ENCODE assay signal across 11 cellular contexts in genomic region chr22:32801001-32801435, GRCh38. TPM values are rescaled to one million over a fixed set of nuclear protein-coding genes. Genes with fewer than 3 reads are reported as not detected.
A peak's percentile ranks its signal among the peaks of the same experiment; 100 is the strongest.
DNase-seq lines count a peak whose midpoint lies in the region; ATAC-seq and TF ChIP-seq lines count a peak whose summit lies in the region.
"Had no signal": no experiment of that assay in that cellular context is flagged by ENCODE, and none has a peak within 500 bp of the region (broad histone marks: within the 10 kb centered on the region; RNA-seq: fewer than 3 reads in every experiment).

No MANE protein-coding gene starts in this region.

- H3K36me3 ChIP-seq in MG63: 0 out of 2 replicates have a peak, but pooled peaks cover 3% of the 10 kb centered on the region
- H3K36me3 ChIP-seq in ectodermal cell (ENCODE audit: control insufficient read depth, insufficient read depth, low read length): no peaks in the 10 kb centered on the region
- H3K36me3 ChIP-seq in mesenchymal stem cell (ENCODE audit: control insufficient read depth in 1 of 2, insufficient read depth in 2 of 2, low read depth in 1 of 2, low read length in 2 of 2): peaks cover 0 to 8% of the 10 kb centered on the region in 2 experiments
- no peaks in the 10 kb centered on the region for H3K36me3 ChIP-seq in testis (ENCODE audit: low read depth, missing control alignments)

- peak overlapping the region in 1 of 2 experiments; percentile 49 for H3K23ac ChIP-seq in mesenchymal stem cell (ENCODE audit: low read length in 2 of 2)

- H2BK12ac ChIP-seq in mesenchymal stem cell (ENCODE audit: low read length in 2 of 2): peak overlapping the region; percentile 11 to 93

- H3K36me3 Mint-ChIP-seq in stimulated activated memory B cell treated with anti-CD40 and anti-IgM and Interleukin-4, amounts not matched to agents 10 μg/mL and 1 μg/mL and 100 μg/mL, for 72 hours: no peaks in the 10 kb centered on the region

- no peak overlapping the region for H2AK5ac ChIP-seq in mesenchymal stem cell (ENCODE audit: low read length, severe bottlenecking)

- no peak for DNase-seq in MG63
- peak; percentile 44 for DNase-seq in mesenchymal stem cell
- no peak for DNase-seq in testis
- no peak for DNase-seq in iPS-NIHi11 (ENCODE audit: low spot score)
- no peak for DNase-seq in COLO668 (lab: John Stamatoyannopoulos, UW; ENCODE audit: unreplicated experiment)
- DNase-seq: effector memory CD8-positive, alpha-beta T cell; NK-92 treated with Interleukin-12 subunit alpha and Interleukin-12 subunit beta, amount 100 ng/mL, for 24 hours had no signal

- H2BK15ac ChIP-seq in mesenchymal stem cell (ENCODE audit: low read depth, poor library complexity, severe bottlenecking): no peak overlapping the region

- no peak for ATAC-seq in stimulated activated memory B cell treated with anti-CD40 and anti-IgM and Interleukin-4, amounts not matched to agents 10 μg/mL and 1 μg/mL and 100 μg/mL, for 72 hours
- no peak for ATAC-seq in GM18861 (IDR thresholded peaks at IDR 0.05; ENCODE audit: unreplicated experiment)
- ATAC-seq: effector memory CD8-positive, alpha-beta T cell had no signal

- no peak overlapping the region for H3K27ac ChIP-seq in ectodermal cell (ENCODE audit: insufficient read depth, low read depth, low read length, poor library complexity, severe bottlenecking)
- H3K27ac ChIP-seq in mesenchymal stem cell (ENCODE audit: low read length, poor library complexity, severe bottlenecking): no peak overlapping the region
- H3K27ac ChIP-seq in testis: peak overlapping the region; percentile 64 to 80
- H3K27ac ChIP-seq: KMS-11 had no signal

- H4K8ac ChIP-seq in mesenchymal stem cell (ENCODE audit: low read length): peak overlapping the region; percentile 33

- peaks cover 31% of the 10 kb centered on the region for H3K4me1 ChIP-seq in ectodermal cell (ENCODE audit: control insufficient read depth, insufficient read depth, low read length)
- peaks cover 11% of the 10 kb centered on the region for H3K4me1 ChIP-seq in mesenchymal stem cell (ENCODE audit: control insufficient read depth, insufficient read depth, low read depth, low read length)
- H3K4me1 ChIP-seq in testis: peaks cover 26% of the 10 kb centered on the region

- no peak overlapping the region for H2BK5ac ChIP-seq in mesenchymal stem cell (ENCODE audit: low read depth, low read length, poor library complexity, severe bottlenecking)

- no peak overlapping the region for H3K4me2 ChIP-seq in mesenchymal stem cell (ENCODE audit: low read length, poor library complexity, severe bottlenecking)
- H3K4me2 ChIP-seq: KMS-11 had no signal

- peak overlapping the region; percentile 46 to 86 for H3K18ac ChIP-seq in mesenchymal stem cell (ENCODE audit: low read depth in 1 of 2, low read length in 2 of 2)

- peak overlapping the region; percentile 15 for H4K91ac ChIP-seq in mesenchymal stem cell (ENCODE audit: low read length)

- H3K9me3 ChIP-seq in MG63: no peaks in the 10 kb centered on the region
- H3K9me3 ChIP-seq in ectodermal cell (ENCODE audit: control insufficient read depth, low read length): no peaks in the 10 kb centered on the region
- no peaks in the 10 kb centered on the region for H3K9me3 ChIP-seq in mesenchymal stem cell (ENCODE audit: control insufficient read depth, low read length)
- H3K9me3 ChIP-seq in testis: no peaks in the 10 kb centered on the region

- H3K27me3 Mint-ChIP-seq in stimulated activated memory B cell treated with anti-CD40 and anti-IgM and Interleukin-4, amounts not matched to agents 10 μg/mL and 1 μg/mL and 100 μg/mL, for 72 hours: peaks cover 63% of the 10 kb centered on the region

- TF ChIP-seq CTCF in testis (IDR thresholded peaks at IDR 0.05): no peak

- peaks cover 4% of the 10 kb centered on the region for H3K4me1 Mint-ChIP-seq in stimulated activated memory B cell treated with anti-CD40 and anti-IgM and Interleukin-4, amounts not matched to agents 10 μg/mL and 1 μg/mL and 100 μg/mL, for 72 hours

- H3K79me1 ChIP-seq in mesenchymal stem cell (replicated peaks; ENCODE audit: low read length, poor library complexity, severe bottlenecking): no peaks in the 10 kb centered on the region

- no peaks in the 10 kb centered on the region for H3K9me3 Mint-ChIP-seq in stimulated activated memory B cell treated with anti-CD40 and anti-IgM and Interleukin-4, amounts not matched to agents 10 μg/mL and 1 μg/mL and 100 μg/mL, for 72 hours
- H3K9me3 Mint-ChIP-seq: effector memory CD8-positive, alpha-beta T cell had no signal

- H3K14ac ChIP-seq in mesenchymal stem cell (ENCODE audit: low read length in 2 of 2): peak overlapping the region in 1 of 2 experiments; percentile 87

- H3K4me3 ChIP-seq in MG63 (peak overlapping the region; percentile 67; the same call in 1 of the 2 replicates), ectodermal cell (ENCODE audit: insufficient read depth, low read depth, low read length) (peak overlapping the region; percentile 61), mesenchymal stem cell (ENCODE audit: insufficient read depth in 1 of 2, low read depth in 1 of 2, low read length in 2 of 2) (peak overlapping the region in 1 of 2 experiments; percentile 83), testis (peak overlapping the region; percentile 83 to 90)

- no peak overlapping the region for H3K4me3 Mint-ChIP-seq in stimulated activated memory B cell treated with anti-CD40 and anti-IgM and Interleukin-4, amounts not matched to agents 10 μg/mL and 1 μg/mL and 100 μg/mL, for 72 hours
- H3K4me3 Mint-ChIP-seq: effector memory CD8-positive, alpha-beta T cell had no signal

- peak overlapping the region; percentile 74 for H3K9ac ChIP-seq in mesenchymal stem cell (ENCODE audit: low read length)
- H3K9ac ChIP-seq: KMS-11 had no signal

- intact Hi-C loops in testis (cut with DNase I; ENCODE audit: low total_unique reads): loop anchor here (5.0 kb wide), 1 partner anchor 191 kb away; no protein-coding TSS in a partner anchor

- peak overlapping the region; percentile 76 for H2AFZ ChIP-seq in mesenchymal stem cell (ENCODE audit: low read depth, low read length)

- no peak overlapping the region for H2BK120ac ChIP-seq in mesenchymal stem cell (ENCODE audit: low read depth, low read length)

- TF ChIP-seq POLR2A in testis (IDR thresholded peaks at IDR 0.05): no peak

- peak overlapping the region in 1 of 2 experiments; percentile 84 for H3K4ac ChIP-seq in mesenchymal stem cell (ENCODE audit: low read depth in 1 of 2, low read length in 2 of 2)

- 48 to 50% methylated on average over 9 of the region's 9 CpGs for WGBS in ectodermal cell, 2 experiments
- WGBS in mesenchymal stem cell: 50% methylated on average over 4 of the region's 9 CpGs
- WGBS in testis, 2 donors: 16 to 29% methylated on average over 5 to 9 of the region's 9 CpGs

- no peak overlapping the region for H3K27ac Mint-ChIP-seq in stimulated activated memory B cell treated with anti-CD40 and anti-IgM and Interleukin-4, amounts not matched to agents 10 μg/mL and 1 μg/mL and 100 μg/mL, for 72 hours
- H3K27ac Mint-ChIP-seq: effector memory CD8-positive, alpha-beta T cell had no signal

- no peaks in the 10 kb centered on the region for H3K27me3 ChIP-seq in MG63
- peaks cover 35% of the 10 kb centered on the region for H3K27me3 ChIP-seq in ectodermal cell (ENCODE audit: control insufficient read depth, insufficient read depth, low read length, poor library complexity, severe bottlenecking)
- H3K27me3 ChIP-seq in mesenchymal stem cell (ENCODE audit: control insufficient read depth in 1 of 2, insufficient read depth in 1 of 2, low read length in 2 of 2): peaks cover 0 to 22% of the 10 kb centered on the region in 2 experiments
- H3K27me3 ChIP-seq in testis: no peaks in the 10 kb centered on the region

RNA-seq across cellular contexts. Expression of gene TIMP3, which starts 0.5 kb away (rescaled TPM):
- total RNA-seq in MG63 (2014; rRNA removed; shearing (Covaris generic); ENCODE audit: low replicate concordance): 63.3 and 67.5 TPM in 2 replicates
- 12.0 TPM for polyA plus RNA-seq in ectodermal cell (2013, experiment 1 of 4)
- polyA plus RNA-seq in ectodermal cell (2013, experiment 2 of 4): 14.8 TPM
- polyA plus RNA-seq in ectodermal cell (2013, experiment 3 of 4): 12.0 TPM
- 14.8 TPM for polyA plus RNA-seq in ectodermal cell (2013, experiment 4 of 4)
- polyA plus RNA-seq in mesenchymal stem cell (2013, experiment 1 of 2): 319 TPM
- polyA plus RNA-seq in mesenchymal stem cell (2013, experiment 2 of 2): 317 TPM
- 100 to 1,000 TPM; 200 to 201 TPM for total RNA-seq in testis
- polyA plus RNA-seq in testis (ENCODE audit: insufficient read depth, low read depth, low replicate concordance): 214 TPM

Comparison
In these comparisons a context has a peak if more than half of its experiments do, and no peak if none do; other contexts are left out.
1. H3K27ac ChIP-seq: peak in testis (2 of 2); none in ectodermal cell (single experiment) and mesenchymal stem cell (single experiment).